In the genomic region with DNA sequence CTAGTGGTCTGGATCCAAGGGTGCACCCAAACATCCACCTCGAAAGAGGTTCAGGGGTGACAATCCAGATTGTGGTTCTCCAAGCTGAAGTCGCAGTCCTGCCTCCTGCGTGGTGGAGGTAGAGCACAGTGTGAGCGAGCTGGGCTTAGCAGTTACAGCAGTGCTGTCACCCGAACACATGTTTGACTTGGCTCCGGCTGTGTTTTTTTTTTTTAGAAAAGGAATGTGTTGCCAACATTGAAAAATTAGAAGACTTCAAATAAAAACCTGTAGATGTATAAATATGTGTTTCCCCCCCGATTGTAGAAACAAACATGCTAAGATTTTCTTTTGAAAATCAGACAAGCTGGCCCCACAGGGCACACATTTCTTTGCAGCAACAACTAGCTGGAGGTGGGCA, we compare ENCODE assay signal across 1 cellular context.
TF ChIP-seq lines count a peak whose summit lies in the region.

No MANE protein-coding gene starts in this region.

TF ChIP-seq in SK-N-SH, 30 proteins besides CTCF, POLR2A, EP300 and RAD21 (continued from another document):
- TF ChIP-seq, protein P1, sequence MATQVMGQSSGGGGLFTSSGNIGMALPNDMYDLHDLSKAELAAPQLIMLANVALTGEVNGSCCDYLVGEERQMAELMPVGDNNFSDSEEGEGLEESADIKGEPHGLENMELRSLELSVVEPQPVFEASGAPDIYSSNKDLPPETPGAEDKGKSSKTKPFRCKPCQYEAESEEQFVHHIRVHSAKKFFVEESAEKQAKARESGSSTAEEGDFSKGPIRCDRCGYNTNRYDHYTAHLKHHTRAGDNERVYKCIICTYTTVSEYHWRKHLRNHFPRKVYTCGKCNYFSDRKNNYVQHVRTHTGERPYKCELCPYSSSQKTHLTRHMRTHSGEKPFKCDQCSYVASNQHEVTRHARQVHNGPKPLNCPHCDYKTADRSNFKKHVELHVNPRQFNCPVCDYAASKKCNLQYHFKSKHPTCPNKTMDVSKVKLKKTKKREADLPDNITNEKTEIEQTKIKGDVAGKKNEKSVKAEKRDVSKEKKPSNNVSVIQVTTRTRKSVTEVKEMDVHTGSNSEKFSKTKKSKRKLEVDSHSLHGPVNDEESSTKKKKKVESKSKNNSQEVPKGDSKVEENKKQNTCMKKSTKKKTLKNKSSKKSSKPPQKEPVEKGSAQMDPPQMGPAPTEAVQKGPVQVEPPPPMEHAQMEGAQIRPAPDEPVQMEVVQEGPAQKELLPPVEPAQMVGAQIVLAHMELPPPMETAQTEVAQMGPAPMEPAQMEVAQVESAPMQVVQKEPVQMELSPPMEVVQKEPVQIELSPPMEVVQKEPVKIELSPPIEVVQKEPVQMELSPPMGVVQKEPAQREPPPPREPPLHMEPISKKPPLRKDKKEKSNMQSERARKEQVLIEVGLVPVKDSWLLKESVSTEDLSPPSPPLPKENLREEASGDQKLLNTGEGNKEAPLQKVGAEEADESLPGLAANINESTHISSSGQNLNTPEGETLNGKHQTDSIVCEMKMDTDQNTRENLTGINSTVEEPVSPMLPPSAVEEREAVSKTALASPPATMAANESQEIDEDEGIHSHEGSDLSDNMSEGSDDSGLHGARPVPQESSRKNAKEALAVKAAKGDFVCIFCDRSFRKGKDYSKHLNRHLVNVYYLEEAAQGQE (IDR thresholded peaks at IDR 0.05; ENCODE audit: low read depth, low read length), result no peak
- no peak for TF ChIP-seq GATA2 (CRISPR knock-in tag; IDR thresholded peaks at IDR 0.05)
- no peak for TF ChIP-seq POLR2AphosphoS5 (IDR thresholded peaks at IDR 0.05; ENCODE audit: low read depth, low read length)
- no peak for TF ChIP-seq FOSL2 (IDR thresholded peaks at IDR 0.05; ENCODE audit: borderline replicate concordance, low read depth)
- TF ChIP-seq TAF1 (IDR thresholded peaks at IDR 0.05; ENCODE audit: borderline replicate concordance, low read depth, low read length), result no peak
- TF ChIP-seq, protein P2, sequence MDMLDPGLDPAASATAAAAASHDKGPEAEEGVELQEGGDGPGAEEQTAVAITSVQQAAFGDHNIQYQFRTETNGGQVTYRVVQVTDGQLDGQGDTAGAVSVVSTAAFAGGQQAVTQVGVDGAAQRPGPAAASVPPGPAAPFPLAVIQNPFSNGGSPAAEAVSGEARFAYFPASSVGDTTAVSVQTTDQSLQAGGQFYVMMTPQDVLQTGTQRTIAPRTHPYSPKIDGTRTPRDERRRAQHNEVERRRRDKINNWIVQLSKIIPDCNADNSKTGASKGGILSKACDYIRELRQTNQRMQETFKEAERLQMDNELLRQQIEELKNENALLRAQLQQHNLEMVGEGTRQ (IDR thresholded peaks at IDR 0.05; ENCODE audit: borderline replicate concordance, low read depth, low read length), result no peak
